5 cellular contexts compared by ENCODE assay signal in genomic region chr12:55999522-55999921, GRCh38. TPM values are rescaled to one million over a fixed set of nuclear protein-coding genes. Genes with fewer than 3 reads are reported as not detected.
A peak's percentile ranks its signal among the peaks of the same experiment; 100 is the strongest.
DNase-seq lines count a peak whose midpoint lies in the region; ATAC-seq and TF ChIP-seq lines count a peak whose summit lies in the region.
"Not testable (repeated sequence)": the region's sequence is repeated elsewhere in the genome, so short reads cannot be mapped to it uniquely, and the experiment has no call there.

No MANE protein-coding gene starts in this region.

- H3K4me1 ChIP-seq in HCT116 (ENCODE audit: control insufficient read depth in 1 of 2, insufficient read depth in 2 of 2, low read length in 2 of 2), result peaks cover 8 to 19% of the 10 kb centered on the region in 2 experiments; a peak in 3 of 4 replicates

- H3K27ac ChIP-seq in HCT116 (ENCODE audit: low read depth, low read length), result not testable (repeated sequence)

- not testable (repeated sequence) for H2AFZ ChIP-seq in HCT116 (ENCODE audit: low read depth, low read length, poor library complexity, severe bottlenecking)

- peak overlapping the region; percentile 73 for H3K27ac Mint-ChIP-seq in activated CD8-positive, alpha-beta T cell treated with anti-CD3 and anti-CD28 coated beads for 36 hours
- H3K27ac Mint-ChIP-seq in brain (peak overlapping the region in 4 of 5 experiments; percentile 29 to 83 (median 74)), nephron (peak overlapping the region in 1 of 3 experiments; percentile 41)

- peak; percentile 38 for TF ChIP-seq POLR2A in HCT116 (IDR thresholded peaks at IDR 0.05; ENCODE audit: borderline replicate concordance, extremely low read depth, insufficient read depth, insufficient read length)

- peaks cover 11% of the 10 kb centered on the region for H3K27me3 Mint-ChIP-seq in activated CD8-positive, alpha-beta T cell treated with anti-CD3 and anti-CD28 coated beads for 36 hours
- H3K27me3 Mint-ChIP-seq in brain; nephron (ENCODE audit: low read depth): not testable (repeated sequence)

- not testable (repeated sequence) for H4K20me1 ChIP-seq in HCT116 (ENCODE audit: insufficient read depth)

- H3K9me2 ChIP-seq in HCT116 (ENCODE audit: insufficient read depth), result not testable (repeated sequence)

- CTCF ChIA-PET in HCT116 (lab: Charles Lee), result not testable (repeated sequence)
- CTCF ChIA-PET in activated CD8-positive, alpha-beta T cell treated with anti-CD3 and anti-CD28 coated beads for 36 hours (lab: Charles Lee), result interaction anchor here (5.7 to 6.2 kb wide), 3 partner anchors 10 to 40 kb away, joined by 55 to 88 read pairs (median 81); no protein-coding TSS in a partner anchor

- not testable (repeated sequence) for H3K4me2 ChIP-seq in HCT116 (ENCODE audit: low read length)

- TSS peak; percentile 5 for BruUV-seq in HCT116 (replicated peaks; lab: Mats Ljungman, UMichigan)

- H3K27me3 ChIP-seq in HCT116 (ENCODE audit: insufficient read depth, low read length), result not testable (repeated sequence)

- H3K9me3 ChIP-seq in HCT116 (ENCODE audit: control insufficient read depth in 1 of 2, insufficient read depth in 1 of 2, low read depth in 1 of 2, low read length in 2 of 2), result not testable (repeated sequence)

- not testable (repeated sequence) for ATAC-seq in HCT116; activated CD8-positive, alpha-beta T cell treated with anti-CD3 and anti-CD28 coated beads for 36 hours

- H3K36me3 Mint-ChIP-seq in activated CD8-positive, alpha-beta T cell treated with anti-CD3 and anti-CD28 coated beads for 36 hours (ENCODE audit: low read depth), result not testable (repeated sequence)
- H3K36me3 Mint-ChIP-seq in brain, result peaks cover 36% of the 10 kb centered on the region
- H3K36me3 Mint-ChIP-seq in nephron (ENCODE audit: low read depth), result peaks cover 39% of the 10 kb centered on the region

- not testable (repeated sequence) for H3K9me3 Mint-ChIP-seq in activated CD8-positive, alpha-beta T cell treated with anti-CD3 and anti-CD28 coated beads for 36 hours; brain; nephron

- not testable (repeated sequence) for TF ChIP-seq RAD21 in HCT116 (IDR thresholded peaks at IDR 0.05; ENCODE audit: low read depth)

- not testable (repeated sequence) for H3K36me3 ChIP-seq in HCT116 (ENCODE audit: control insufficient read depth in 1 of 2, insufficient read depth in 2 of 2, low read length in 2 of 2)

- not testable (repeated sequence) for H3K4me3 Mint-ChIP-seq in activated CD8-positive, alpha-beta T cell treated with anti-CD3 and anti-CD28 coated beads for 36 hours
- H3K4me3 Mint-ChIP-seq in brain (peak overlapping the region; percentile 58 to 81 (median 71)), nephron (peak overlapping the region; percentile 56 to 78 (median 78))

- RAD21 ChIA-PET in HCT116 (lab: Charles Lee; ENCODE audit: low non-redundant PET in 1 of 2, low total read pairs in 2 of 2, uncharacterized antibody in 2 of 2, unreplicated experiment in 2 of 2), result not testable (repeated sequence)

- intact Hi-C loops in HCT116 (cut with micrococcal nuclease), result loop anchor here (5.0 kb wide), 1 partner anchor 118 kb away; the partner anchor contains the start of genes RPL41 and ZC3H10
- intact Hi-C loops in activated CD8-positive, alpha-beta T cell treated with anti-CD3 and anti-CD28 coated beads for 36 hours (cut with micrococcal nuclease), result not testable (repeated sequence)

- POLR2A ChIA-PET in HCT116 (lab: Charles Lee), result not testable (repeated sequence)
- POLR2A ChIA-PET in activated CD8-positive, alpha-beta T cell treated with anti-CD3 and anti-CD28 coated beads for 36 hours (lab: Charles Lee), result interaction anchor here (0.6 kb wide), 1 partner anchor 119 kb away, joined by 4 read pairs; the partner anchor contains the start of gene ZC3H10

- not testable (repeated sequence) for H3K4me3 ChIP-seq in HCT116 (replicated peaks in 1 of 2; ENCODE audit: low read depth in 1 of 2, low read length in 2 of 2)

- H3K9ac ChIP-seq in HCT116 (ENCODE audit: low read length), result not testable (repeated sequence)

- not testable (repeated sequence) for DNase-seq in HCT116 (ENCODE audit: low read depth, low spot score)
- peak; percentile 83 for DNase-seq in SHP77 treated with DMSO at 0.1 percent for 48 hours (lab: John Stamatoyannopoulos, UW)
- DNase-seq in activated CD8-positive, alpha-beta T cell treated with anti-CD3 and anti-CD28 coated beads for 36 hours, result peak; percentile 32

- not testable (repeated sequence) for H3K79me2 ChIP-seq in HCT116 (ENCODE audit: insufficient read depth, low read length)

- not testable (repeated sequence) for TF ChIP-seq CTCF in HCT116 (IDR thresholded peaks at IDR 0.05 in 2 of 3, conservative IDR thresholded peaks at IDR 0.05 in 1 of 3; ENCODE audit: borderline replicate concordance in 1 of 3, insufficient read depth in 1 of 3, low read depth in 2 of 3, low read length in 2 of 3); activated CD8-positive, alpha-beta T cell treated with anti-CD3 and anti-CD28 coated beads for 36 hours (IDR thresholded peaks at IDR 0.05); brain (conservative IDR thresholded peaks at IDR 0.05); nephron (IDR thresholded peaks at IDR 0.05; ENCODE audit: unreplicated experiment in 3 of 3)

- peaks cover 24% of the 10 kb centered on the region for H3K4me1 Mint-ChIP-seq in activated CD8-positive, alpha-beta T cell treated with anti-CD3 and anti-CD28 coated beads for 36 hours (ENCODE audit: low read depth)
- peaks cover 33% of the 10 kb centered on the region for H3K4me1 Mint-ChIP-seq in brain
- H3K4me1 Mint-ChIP-seq in nephron, result not testable (repeated sequence)

RNA-seq across cellular contexts. Expression of gene SUOX, which starts 2.4 kb away (rescaled TPM):
- total RNA-seq in HCT116 (2021; ENCODE audit: unreplicated experiment), result 18.0 TPM
- 12.4 and 13.3 TPM in 2 replicates for polyA plus RNA-seq in HCT116 (2012)
- total RNA-seq in activated CD8-positive, alpha-beta T cell treated with anti-CD3 and anti-CD28 coated beads for 36 hours, result 1 to 10 TPM; 4.6 to 6.2 TPM
- polyA plus RNA-seq in brain (ENCODE audit: insufficient read depth, low read depth, low replicate concordance), result 18.4 TPM

RNA-seq across cellular contexts. Expression of gene IKZF4, which starts 21.3 kb away (rescaled TPM):
- 8.5 TPM for total RNA-seq in HCT116 (2021; ENCODE audit: unreplicated experiment)
- 3.2 and 4.8 TPM in 2 replicates for polyA plus RNA-seq in HCT116 (2012)
- 10 to 100 TPM; 20.5 to 20.8 TPM for total RNA-seq in activated CD8-positive, alpha-beta T cell treated with anti-CD3 and anti-CD28 coated beads for 36 hours
- 6.4 TPM for polyA plus RNA-seq in brain (ENCODE audit: insufficient read depth, low read depth, low replicate concordance)

RNA-seq across cellular contexts. Expression of gene RAB5B, which starts 25.6 kb away (rescaled TPM):
- total RNA-seq in HCT116 (2021; ENCODE audit: unreplicated experiment), result 44.5 TPM
- polyA plus RNA-seq in HCT116 (2012), result 29.1 and 32.6 TPM in 2 replicates
- total RNA-seq in activated CD8-positive, alpha-beta T cell treated with anti-CD3 and anti-CD28 coated beads for 36 hours, result 10 to 100 TPM; 26.0 to 32.4 TPM
- polyA plus RNA-seq in brain (ENCODE audit: insufficient read depth, low read depth, low replicate concordance), result 156 TPM

RNA-seq across cellular contexts. Expression of gene CDK2, which starts 32.9 kb away (rescaled TPM):
- total RNA-seq in HCT116 (2021; ENCODE audit: unreplicated experiment), result 90.9 TPM
- polyA plus RNA-seq in HCT116 (2012), result 65.1 and 81.6 TPM in 2 replicates
- total RNA-seq in activated CD8-positive, alpha-beta T cell treated with anti-CD3 and anti-CD28 coated beads for 36 hours, result 10 to 100 TPM; 86.7 to 90.1 TPM
- polyA plus RNA-seq in brain (ENCODE audit: insufficient read depth, low read depth, low replicate concordance), result 52.2 TPM

RNA-seq across cellular contexts. Expression of gene PMEL, which starts 33.7 kb away (rescaled TPM):
- total RNA-seq in HCT116 (2021; ENCODE audit: unreplicated experiment), result 5.8 TPM
- polyA plus RNA-seq in HCT116 (2012), result 7.1 and 9.0 TPM in 2 replicates
- total RNA-seq in activated CD8-positive, alpha-beta T cell treated with anti-CD3 and anti-CD28 coated beads for 36 hours, result 1 to 10 TPM in 1 of 2 experiments, under 1 TPM in 1; 0.65 to 1.2 TPM
- 1.5 TPM for polyA plus RNA-seq in brain (ENCODE audit: insufficient read depth, low read depth, low replicate concordance)
